ENCODE assay signal across 19 cellular contexts in the genomic region with DNA sequence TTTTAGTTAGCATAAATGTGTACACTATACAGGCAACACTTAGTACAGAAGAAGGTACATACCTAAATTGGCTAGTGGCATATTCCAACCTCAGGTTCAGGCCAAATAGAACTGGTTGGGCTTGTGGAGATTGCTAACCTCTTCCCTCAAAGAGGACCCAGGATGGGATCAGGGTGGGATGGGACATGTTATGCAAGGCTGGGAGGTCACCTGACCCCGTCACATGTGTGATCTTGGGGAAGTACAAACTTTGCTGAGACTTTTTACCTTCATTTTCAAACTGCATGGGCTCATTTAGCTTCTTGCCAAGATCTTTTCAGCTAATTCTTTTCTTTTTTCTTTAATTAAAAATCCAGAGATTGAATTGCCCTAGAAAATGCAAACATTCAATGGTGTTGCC. TPM values are rescaled to one million over a fixed set of nuclear protein-coding genes. Genes with fewer than 3 reads are reported as not detected.
A peak's percentile ranks its signal among the peaks of the same experiment; 100 is the strongest.
DNase-seq lines count a peak whose midpoint lies in the region; ATAC-seq, FAIRE-seq and TF ChIP-seq lines count a peak whose summit lies in the region.
"Had no signal": no experiment of that assay in that cellular context is flagged by ENCODE, and none has a peak within 500 bp of the region (broad histone marks: within the 10 kb centered on the region; RNA-seq: fewer than 3 reads in every experiment).

No MANE protein-coding gene starts in this region.

- H2BK5ac ChIP-seq in H1 (ENCODE audit: low read depth, low read length): no peak overlapping the region

- no peak overlapping the region for H3K4ac ChIP-seq in H1 (replicated peaks; ENCODE audit: insufficient read length, low read depth, low read length)

- H3K4me1 ChIP-seq in A549 (peaks cover 11% of the 10 kb centered on the region; the same call in 2 of the 3 replicates), H1 (replicated peaks in 1 of 4; ENCODE audit: control insufficient read depth in 3 of 4, insufficient read depth in 4 of 4, low read length in 3 of 4) (peaks cover 7 to 21% (median 15%) of the 10 kb centered on the region in 4 experiments)

- H4K8ac ChIP-seq in H1 (ENCODE audit: extremely low read depth, insufficient read depth, low read length): no peak overlapping the region

- no peaks in the 10 kb centered on the region for H3K27me3 Mint-ChIP-seq in WTC11 (ENCODE audit: low read depth)
- H3K27me3 Mint-ChIP-seq in nephron (ENCODE audit: low read depth): peaks cover 5% of the 10 kb centered on the region

- TF ChIP-seq POLR2A in A549 (IDR thresholded peaks at IDR 0.05; ENCODE audit: low read length) (no peak), H1 (IDR thresholded peaks at IDR 0.05; ENCODE audit: control extremely low read depth in 1 of 2, low read depth in 2 of 2, low read length in 2 of 2) (no peak)

- H3K18ac ChIP-seq in H1 (ENCODE audit: extremely low read depth, low read length): peak overlapping the region; percentile 48; the same call in 1 of the 2 replicates

- H2BK120ac ChIP-seq in H1 (replicated peaks; ENCODE audit: low read depth, low read length): no peak overlapping the region

- H3K56ac ChIP-seq in H1 (replicated peaks; ENCODE audit: insufficient read length, low read depth, low read length): no peak overlapping the region

- no peak overlapping the region for H3K4me2 ChIP-seq in A549
- H3K4me2 ChIP-seq in H1 (ENCODE audit: insufficient read depth in 1 of 2, low read depth in 2 of 2, low read length in 2 of 2): no peak overlapping the region

- no peak overlapping the region for H2AK5ac ChIP-seq in H1 (ENCODE audit: low read depth, low read length)

- 0 out of 2 replicates have a peak overlapping the region, but pooled peaks have one; percentile 43 for H3K27ac Mint-ChIP-seq in WTC11
- H3K27ac Mint-ChIP-seq in nephron: peak overlapping the region in 2 of 3 experiments; percentile 95 to 99
- H3K27ac Mint-ChIP-seq: CD4-positive, alpha-beta memory T cell; H9 had no signal

- H3K79me1 ChIP-seq in H1 (ENCODE audit: low read depth, low read length): peaks cover 2% of the 10 kb centered on the region

- H2AFZ ChIP-seq in H1 (ENCODE audit: low read length): no peak overlapping the region
- H2AFZ ChIP-seq: GM23248 had no signal

- H3K36me3 Mint-ChIP-seq in WTC11: no peaks in the 10 kb centered on the region
- H3K36me3 Mint-ChIP-seq in nephron (ENCODE audit: low read depth): no peaks in the 10 kb centered on the region
- H3K36me3 Mint-ChIP-seq: CD4-positive, alpha-beta memory T cell had no signal

- H3K27me3 ChIP-seq in H1 (replicated peaks in 1 of 4; ENCODE audit: control insufficient read depth in 3 of 4, extremely low read depth in 1 of 4, insufficient read depth in 3 of 4, low read length in 3 of 4): no peaks in the 10 kb centered on the region

- H3K79me2 ChIP-seq in H1 (ENCODE audit: control insufficient read depth in 1 of 2, insufficient read depth in 2 of 2, low read length in 2 of 2): peaks cover 0 to 3% of the 10 kb centered on the region in 2 experiments; a peak in 1 of 4 replicates

- H3K27ac ChIP-seq in A549: peak overlapping the region in 1 of 2 experiments; percentile 79; a peak in 2 of 6 replicates
- no peak overlapping the region for H3K27ac ChIP-seq in H1 (ENCODE audit: low read depth, low read length)
- H3K27ac ChIP-seq: GM23248 had no signal

- no peak for TF ChIP-seq EP300 in A549 (IDR thresholded peaks at IDR 0.05)
- TF ChIP-seq EP300 in H1 (IDR thresholded peaks at IDR 0.05; ENCODE audit: borderline replicate concordance in 1 of 2, low read depth in 2 of 2, low read length in 2 of 2): no peak

- no peak for TF ChIP-seq RAD21 in A549 (conservative IDR thresholded peaks at IDR 0.05 in 1 of 2, IDR thresholded peaks at IDR 0.05 in 1 of 2)
- TF ChIP-seq RAD21 in H1 (IDR thresholded peaks at IDR 0.05 in 1 of 2, conservative IDR thresholded peaks at IDR 0.05 in 1 of 2; ENCODE audit: low read depth in 2 of 2, low read length in 2 of 2): no peak

- H3K36me3 ChIP-seq in H1 (ENCODE audit: control insufficient read depth in 2 of 4, insufficient read depth in 4 of 4, low read length in 3 of 4): no peaks in the 10 kb centered on the region

- ATAC-seq in A549: no peak
- no peak for ATAC-seq in WTC11
- no peak for ATAC-seq in HG02623 (IDR thresholded peaks at IDR 0.05; ENCODE audit: unreplicated experiment)
- no peak for ATAC-seq in HG03196 (IDR thresholded peaks at IDR 0.05; ENCODE audit: unreplicated experiment)
- ATAC-seq: HCT116 had no signal

- peak overlapping the region; percentile 84; the same call in 1 of the 2 replicates for H2BK20ac ChIP-seq in H1 (ENCODE audit: low read length)

- H2BK12ac ChIP-seq in H1 (ENCODE audit: low read depth, low read length): no peak overlapping the region

- intact Hi-C loops in posterior cingulate gyrus (cut with DNase I): no loop called here

- H3K4me1 Mint-ChIP-seq in WTC11: peaks cover 40% of the 10 kb centered on the region
- peaks cover 85% of the 10 kb centered on the region for H3K4me1 Mint-ChIP-seq in nephron
- H3K4me1 Mint-ChIP-seq: CD4-positive, alpha-beta memory T cell had no signal

- H3K9me3 ChIP-seq in A549 (no peaks in the 10 kb centered on the region), H1 (ENCODE audit: insufficient read depth in 2 of 2, low read depth in 1 of 2, low read length in 1 of 2) (no peaks in the 10 kb centered on the region; a peak in 1 of 4 replicates)

- no peak overlapping the region for H3K4me3 Mint-ChIP-seq in WTC11
- H3K4me3 Mint-ChIP-seq in nephron: no peak overlapping the region
- H3K4me3 Mint-ChIP-seq: CD4-positive, alpha-beta memory T cell; H9 had no signal

- 94% methylated on average over 1 of the region's 1 CpG for WGBS in A549 (ENCODE audit: missing lambda C conversion rate)
- WGBS in H1 (ENCODE audit: extremely low coverage in 1 of 2, insufficient coverage in 1 of 2, insufficient read length in 1 of 2, insufficient replicate concordance in 2 of 2, low coverage in 1 of 2, low lambda C conversion rate in 2 of 2, missing lambda C conversion rate in 1 of 2), 2 experiments: 69% methylated on average over 1 of the region's 1 CpG; no CpG with 5 or more reads in 1 of the 2 experiments

- no peak overlapping the region for H3K4me3 ChIP-seq in A549
- no peak overlapping the region for H3K4me3 ChIP-seq in H1 (ENCODE audit: extremely low read depth in 1 of 4, insufficient read depth in 2 of 4, low read depth in 3 of 4, low read length in 4 of 4)
- H3K4me3 ChIP-seq: GM23248 had no signal

- no peak for TF ChIP-seq CTCF in A549 (IDR thresholded peaks at IDR 0.05)
- no peak for TF ChIP-seq CTCF in WTC11 (IDR thresholded peaks at IDR 0.05)
- TF ChIP-seq CTCF in H1 (IDR thresholded peaks at IDR 0.05; ENCODE audit: control extremely low read depth in 1 of 3, insufficient read depth in 1 of 3, low read depth in 1 of 3, low read length in 3 of 3): no peak
- no peak for TF ChIP-seq CTCF in nephron (IDR thresholded peaks at IDR 0.05; ENCODE audit: unreplicated experiment in 3 of 3)

- H3K23me2 ChIP-seq in H1 (ENCODE audit: low read depth, low read length): 0 out of 2 replicates have a peak, but pooled peaks cover 3% of the 10 kb centered on the region

- H3K14ac ChIP-seq in H1 (ENCODE audit: insufficient read length): no peak overlapping the region

- POLR2A ChIA-PET in A549 (lab: Yijun Ruan, JAX): no interaction called here
- POLR2A ChIA-PET in WTC11 (lab: Charles Lee): no interaction called here
- POLR2A ChIA-PET in H1 (lab: Charles Lee; ENCODE audit: partially characterized antibody): no interaction called here

- no peak overlapping the region for H4K5ac ChIP-seq in H1 (ENCODE audit: insufficient read length, low read depth, low read length)

- no peak overlapping the region for H2BK15ac ChIP-seq in H1 (ENCODE audit: low read length)

- H4K91ac ChIP-seq in H1 (replicated peaks; ENCODE audit: insufficient read length, low read length): no peak overlapping the region

- FAIRE-seq in A549 (lab: Jason Lieb, UNC): no peak
- FAIRE-seq in H1 (lab: Jason Lieb, UNC): no peak
- FAIRE-seq: GM19239 had no signal

- no peaks in the 10 kb centered on the region for H3K9me3 Mint-ChIP-seq in WTC11
- no peaks in the 10 kb centered on the region for H3K9me3 Mint-ChIP-seq in nephron
- H3K9me3 Mint-ChIP-seq: CD4-positive, alpha-beta memory T cell; H9 had no signal

- no peaks in the 10 kb centered on the region for H4K20me1 ChIP-seq in H1 (replicated peaks in 1 of 2; ENCODE audit: control insufficient read depth in 1 of 2, insufficient read depth in 2 of 2, low read length in 2 of 2)

- no peak overlapping the region for H3K9ac ChIP-seq in H1 (replicated peaks in 1 of 4; ENCODE audit: extremely low read depth in 1 of 4, low read depth in 3 of 4, low read length in 3 of 4)
- H3K9ac ChIP-seq: GM23248 had no signal

- no peak for DNase-seq in A549 (ENCODE audit: low read depth in 1 of 2, low spot score in 1 of 2)
- no peak for DNase-seq in WTC11 (ENCODE audit: low spot score)
- DNase-seq in H1 (ENCODE audit: low read depth in 1 of 2, low spot score in 2 of 2): no peak
- DNase-seq in posterior cingulate gyrus: no peak
- DNase-seq: 8988T; C1 segment of cervical spinal cord; Calu3; CD4-positive, alpha-beta memory T cell; COR-L47; DMS53; DMS79 treated with DMSO at 0.1 percent for 48 hours; GF-D8; GM23248; H9 had no signal

- CTCF ChIA-PET in A549 (lab: Yijun Ruan, JAX) (interaction anchor here (2.0 to 7.0 kb wide), 2 partner anchors 12 to 306 kb away, joined by 6 to 59 read pairs; no protein-coding TSS in a partner anchor), WTC11 (lab: Charles Lee) (interaction anchor here (1.1 kb wide), 1 partner anchor 37 kb away, joined by 3 read pairs; a partner anchor contains a TSS), H1 (lab: Charles Lee; ENCODE audit: partially characterized antibody) (no interaction called here)

- no peak overlapping the region for H3K23ac ChIP-seq in H1 (ENCODE audit: insufficient read length)

TF ChIP-seq in WTC11, 78 proteins besides CTCF, POLR2A, EP300 and RAD21 (continues in another document):
- TF ChIP-seq RORB (CRISPR knock-in tag; IDR thresholded peaks at IDR 0.05): no peak

TF ChIP-seq in H1, 55 proteins besides CTCF, POLR2A, EP300 and RAD21 (continues in another document):
- no peak for TF ChIP-seq POU5F1 (IDR thresholded peaks at IDR 0.05; ENCODE audit: low read depth, low read length)

RNA-seq across cellular contexts. Expression of a gene that starts 36.9 kb away (rescaled TPM):
- polyA plus RNA-seq in A549 (2011; rRNA removed) (7.9 and 10.2 TPM in 2 replicates), A549 (2017; fragmentation: RNase III; extraction: RNeasy Plus Mini Kit Qiagen cat#74134 plus additional on column Dnase treatment) (4.4 to 5.2 TPM (median 4.9 TPM) in 3 replicates), H1 (2011; rRNA removed) (0.89 and 1.2 TPM in 2 replicates)
- polyA plus RNA-seq in A549 (2012; cell fraction: cytosol; rRNA removed): 2.9 and 3.0 TPM in 2 replicates
- polyA plus RNA-seq in A549 (2012; cell fraction: nucleus; rRNA removed): 1.7 and 3.3 TPM in 2 replicates
- polyA minus RNA-seq in A549 (2011; rRNA and poly(A)+ RNA removed): 1.6 and 1.8 TPM in 2 replicates
- total RNA-seq in WTC11 (2021): 0.66 to 1.2 TPM (median 1.1 TPM) in 3 replicates
- total RNA-seq in H1 (2021; fragmentation: NEBNext Ultra II Directional; extraction: Animal tissue kit (Norgen Biotek cat#: 25700)): 0.69 and 0.99 TPM in 2 replicates
- 1.7 TPM for polyA plus RNA-seq in H1 (2011; cell fraction: cytosol; rRNA removed)
- polyA plus RNA-seq in H1 (2011; cell fraction: nucleus; rRNA removed): 0.67 TPM
- polyA plus RNA-seq in H1 (2012, experiment 1 of 2): 0.69 to 0.93 TPM (median 0.75 TPM) in 4 replicates
- polyA plus RNA-seq in H1 (2012, experiment 2 of 2): 0.20 TPM
- polyA plus RNA-seq in H1 (2013, experiment 1 of 2): 1.1 TPM
- polyA plus RNA-seq in H1 (2013, experiment 2 of 2): 1.2 TPM
- polyA minus RNA-seq in H1 (2011; rRNA and poly(A)+ RNA removed): 0.76 and 1.3 TPM in 2 replicates
- polyA minus RNA-seq in H1 (2011; cell fraction: cytosol; rRNA and poly(A)+ RNA removed): not detected
- 3.1 TPM for polyA minus RNA-seq in H1 (2011; cell fraction: nucleus; rRNA and poly(A)+ RNA removed)
- total RNA-seq: CD4-positive, alpha-beta memory T cell had no signal
- polyA plus RNA-seq: CD4-positive, alpha-beta memory T cell had no signal
